ENCODE assay signal across 22 cellular contexts in genomic region chr2:113186421-113186820, GRCh38. TPM values are rescaled to one million over a fixed set of nuclear protein-coding genes. Genes with fewer than 3 reads are reported as not detected.
DNase-seq lines count a peak whose midpoint lies in the region; ATAC-seq and TF ChIP-seq lines count a peak whose summit lies in the region.
"Had no signal": no experiment of that assay in that cellular context is flagged by ENCODE, and none has a peak within 500 bp of the region (broad histone marks: within the 10 kb centered on the region; RNA-seq: fewer than 3 reads in every experiment).

No MANE protein-coding gene starts in this region.

- H3K27me3 ChIP-seq in CD4-positive, alpha-beta T cell (ENCODE audit: control insufficient read depth, insufficient read depth, low read length) = no peaks in the 10 kb centered on the region
- no peaks in the 10 kb centered on the region for H3K27me3 ChIP-seq in right cardiac atrium (ENCODE audit: control insufficient read depth, insufficient read depth)
- no peaks in the 10 kb centered on the region for H3K27me3 ChIP-seq in osteoblast (ENCODE audit: insufficient read depth, low read length)
- H3K27me3 ChIP-seq: cardiac muscle cell, heart left ventricle, MG63, pancreas, SJCRH30 had no signal

- no peak for TF ChIP-seq CTCF in CD14-positive monocyte (IDR thresholded peaks at IDR 0.05)
- no peak for TF ChIP-seq CTCF in CD4-positive, alpha-beta T cell (IDR thresholded peaks at IDR 0.05)
- TF ChIP-seq CTCF in osteoblast (IDR thresholded peaks at IDR 0.05; ENCODE audit: extremely low read depth, low read depth, low read length) = no peak

- H3K27ac ChIP-seq in CD4-positive, alpha-beta T cell (ENCODE audit: low read depth, low read length) = peak overlapping the region; percentile 21
- H3K27ac ChIP-seq in right cardiac atrium (ENCODE audit: low read length) (no peak overlapping the region), osteoblast (ENCODE audit: low read depth, low read length) (no peak overlapping the region)
- H3K27ac ChIP-seq: cardiac muscle cell, heart left ventricle, SJCRH30, thoracic aorta, VCaP had no signal

- H3K79me2 ChIP-seq in osteoblast (ENCODE audit: insufficient read depth, low read length) = no peaks in the 10 kb centered on the region

- no peaks in the 10 kb centered on the region for H3K27me3 Mint-ChIP-seq in CD14-positive monocyte (ENCODE audit: low read depth in 3 of 3)
- H3K27me3 Mint-ChIP-seq in CD4-positive, alpha-beta T cell = no peaks in the 10 kb centered on the region
- H3K27me3 Mint-ChIP-seq in activated T-helper 17 cell treated with anti-CD3 and anti-CD28 coated beads, Interleukin-2, amount 50 U/mL, for 72 hours = no peaks in the 10 kb centered on the region
- H3K27me3 Mint-ChIP-seq in naive thymus-derived CD8-positive, alpha-beta T cell = no peaks in the 10 kb centered on the region
- H3K27me3 Mint-ChIP-seq: naive B cell had no signal

- DNase-seq in CD14-positive monocyte (ENCODE audit: low spot score) (no peak), right cardiac atrium (no peak), osteoblast (ENCODE audit: insufficient read length, low spot score, missing footprints) (no peak)
- no peak for DNase-seq in CD4-positive, alpha-beta T cell
- no peak for DNase-seq in naive thymus-derived CD8-positive, alpha-beta T cell
- DNase-seq: activated CD4-positive, alpha-beta T cell treated with anti-CD3 and anti-CD28 coated beads, Interleukin-2, amount 50 U/mL, for 48 hours; dermis blood vessel endothelial cell; GF-D8; MG63; naive B cell; NCI-H1436 treated with DMSO at 0.1 percent for 48 hours; NCI-H526; pancreas; SJCRH30 had no signal

- no peak overlapping the region for H3K4me3 Mint-ChIP-seq in CD14-positive monocyte
- no peak overlapping the region for H3K4me3 Mint-ChIP-seq in CD4-positive, alpha-beta T cell
- peak overlapping the region; percentile 55 for H3K4me3 Mint-ChIP-seq in activated T-helper 17 cell treated with anti-CD3 and anti-CD28 coated beads, Interleukin-2, amount 50 U/mL, for 72 hours
- H3K4me3 Mint-ChIP-seq in naive thymus-derived CD8-positive, alpha-beta T cell = peak overlapping the region in 9 of 10 donors; percentile 3 to 60 (median 24)

- CTCF ChIA-PET in CD4-positive, alpha-beta T cell (lab: Charles Lee) = no interaction called here

- H3K9me3 ChIP-seq in CD4-positive, alpha-beta T cell (ENCODE audit: control insufficient read depth, low read length) = no peaks in the 10 kb centered on the region
- no peaks in the 10 kb centered on the region for H3K9me3 ChIP-seq in right cardiac atrium (ENCODE audit: control insufficient read depth, low read length)
- no peaks in the 10 kb centered on the region for H3K9me3 ChIP-seq in osteoblast (ENCODE audit: low read depth, low read length)
- H3K9me3 ChIP-seq: HAP-1, heart left ventricle, MG63, pancreas, SJCRH30, thoracic aorta had no signal

- 85% methylated on average over 5 of the region's 5 CpGs for WGBS in right cardiac atrium

- H3K4me1 ChIP-seq in right cardiac atrium (ENCODE audit: control insufficient read depth, insufficient read depth, low read length) = peaks cover 1% of the 10 kb centered on the region
- H3K4me1 ChIP-seq in osteoblast (ENCODE audit: insufficient read depth, low read length) = no peaks in the 10 kb centered on the region
- H3K4me1 ChIP-seq: HAP-1 had no signal

- H3K4me3 ChIP-seq in right cardiac atrium (ENCODE audit: low read length) (no peak overlapping the region), osteoblast (ENCODE audit: insufficient read depth, low read length) (no peak overlapping the region)
- H3K4me3 ChIP-seq: cardiac muscle cell, HAP-1, heart left ventricle, MG63, pancreas, SJCRH30, thoracic aorta had no signal

- peaks cover 82% of the 10 kb centered on the region for H3K4me1 Mint-ChIP-seq in CD14-positive monocyte
- peaks cover 77% of the 10 kb centered on the region for H3K4me1 Mint-ChIP-seq in CD4-positive, alpha-beta T cell (ENCODE audit: low read depth)
- H3K4me1 Mint-ChIP-seq in activated T-helper 17 cell treated with anti-CD3 and anti-CD28 coated beads, Interleukin-2, amount 50 U/mL, for 72 hours = peaks cover 40% of the 10 kb centered on the region
- H3K4me1 Mint-ChIP-seq in naive thymus-derived CD8-positive, alpha-beta T cell = peaks cover 37 to 88% (median 83%) of the 10 kb centered on the region in 4 donors

- intact Hi-C loops in CD14-positive monocyte (cut with micrococcal nuclease) = loop anchor here in 1 of 2 donors (5.0 kb wide), 1 partner anchor 44 kb away; no protein-coding TSS in a partner anchor
- intact Hi-C loops in CD4-positive, alpha-beta T cell (cut with DNase I, micrococcal nuclease) = no loop called here
- intact Hi-C loops in right cardiac atrium (cut with DNase I) = no loop called here

- no peak for ATAC-seq in CD4-positive, alpha-beta T cell (ENCODE audit: poor library complexity)
- no peak for ATAC-seq in activated T-helper 17 cell treated with anti-CD3 and anti-CD28 coated beads, Interleukin-2, amount 50 U/mL, for 72 hours (replicated peaks)
- ATAC-seq in naive thymus-derived CD8-positive, alpha-beta T cell = no peak
- ATAC-seq in HG02763 (IDR thresholded peaks at IDR 0.05; ENCODE audit: unreplicated experiment) (no peak), right cardiac atrium (no peak)

- no peaks in the 10 kb centered on the region for H3K36me3 ChIP-seq in osteoblast (ENCODE audit: insufficient read depth, low read length)
- H3K36me3 ChIP-seq: cardiac muscle cell, HAP-1, MG63, pancreas, SJCRH30, thoracic aorta had no signal

- no peaks in the 10 kb centered on the region for H4K20me1 ChIP-seq in osteoblast (ENCODE audit: insufficient read depth, low read length)

- peaks cover 63 to 75% of the 10 kb centered on the region in 2 donors for H3K36me3 Mint-ChIP-seq in CD14-positive monocyte
- peaks cover 90% of the 10 kb centered on the region for H3K36me3 Mint-ChIP-seq in CD4-positive, alpha-beta T cell (ENCODE audit: low read depth)
- peaks cover 100% of the 10 kb centered on the region for H3K36me3 Mint-ChIP-seq in activated T-helper 17 cell treated with anti-CD3 and anti-CD28 coated beads, Interleukin-2, amount 50 U/mL, for 72 hours (ENCODE audit: low read depth)
- peaks cover 3 to 90% (median 11%) of the 10 kb centered on the region in 3 donors for H3K36me3 Mint-ChIP-seq in naive thymus-derived CD8-positive, alpha-beta T cell

- peak overlapping the region; percentile 89 to 98 (median 96) for H3K27ac Mint-ChIP-seq in CD14-positive monocyte
- H3K27ac Mint-ChIP-seq in CD4-positive, alpha-beta T cell = peak overlapping the region; percentile 57
- peak overlapping the region; percentile 84 for H3K27ac Mint-ChIP-seq in activated T-helper 17 cell treated with anti-CD3 and anti-CD28 coated beads, Interleukin-2, amount 50 U/mL, for 72 hours
- H3K27ac Mint-ChIP-seq in naive thymus-derived CD8-positive, alpha-beta T cell = peak overlapping the region; percentile 26 to 92 (median 87)

- POLR2A ChIA-PET in CD4-positive, alpha-beta T cell (lab: Charles Lee) = interaction anchor here (2.1 kb wide), 1 partner anchor 12 kb away, joined by 11 read pairs; the partner anchor contains the start of gene PSD4
- POLR2A ChIA-PET in naive thymus-derived CD8-positive, alpha-beta T cell (lab: Charles Lee) = interaction anchor here (0.7 kb wide), 1 partner anchor 11 kb away, joined by 3 read pairs; no protein-coding TSS in a partner anchor

- no peak overlapping the region for H3K4me2 ChIP-seq in osteoblast (ENCODE audit: insufficient read depth, low read length)

- no peak overlapping the region for H2AFZ ChIP-seq in osteoblast (ENCODE audit: low read length)

- peaks cover 0 to 1% (median 0%) of the 10 kb centered on the region in 7 donors for H3K9me3 Mint-ChIP-seq in CD14-positive monocyte
- no peaks in the 10 kb centered on the region for H3K9me3 Mint-ChIP-seq in CD4-positive, alpha-beta T cell
- no peaks in the 10 kb centered on the region for H3K9me3 Mint-ChIP-seq in activated T-helper 17 cell treated with anti-CD3 and anti-CD28 coated beads, Interleukin-2, amount 50 U/mL, for 72 hours
- no peaks in the 10 kb centered on the region for H3K9me3 Mint-ChIP-seq in naive thymus-derived CD8-positive, alpha-beta T cell
- H3K9me3 Mint-ChIP-seq: naive B cell had no signal

RNA-seq across cellular contexts. Expression of gene PSD4, which starts 12.7 kb away (rescaled TPM):
- 10 to 100 TPM; 11.0 to 18.2 TPM for polyA plus RNA-seq in CD14-positive monocyte
- 100 to 1,000 TPM in 1 of 2 experiments, 10 to 100 TPM in 1; 96.5 to 101 TPM for total RNA-seq in CD4-positive, alpha-beta T cell
- 100 to 1,000 TPM; 300 to 503 TPM for total RNA-seq in activated T-helper 17 cell treated with anti-CD3 and anti-CD28 coated beads, Interleukin-2, amount 50 U/mL, for 72 hours
- 100 to 1,000 TPM; 118 to 124 TPM for total RNA-seq in naive thymus-derived CD8-positive, alpha-beta T cell
- polyA plus RNA-seq in naive thymus-derived CD8-positive, alpha-beta T cell = 10 to 100 TPM; 22.8 to 44.1 (median 29.9) TPM
- total RNA-seq in right cardiac atrium = 1 to 10 TPM; 2.0 to 4.0 (median 3.3) TPM
- polyA plus RNA-seq in right cardiac atrium = 1.0 TPM
- 1.2 and 1.8 TPM in 2 replicates for total RNA-seq in osteoblast

RNA-seq across cellular contexts. Expression of gene IL1RN, which starts 59.0 kb away (rescaled TPM):
- 100 to 1,000 TPM in 1 of 2 donors, 10 to 100 TPM in 1; 92.0 to 109 TPM for polyA plus RNA-seq in CD14-positive monocyte
- under 1 TPM; 0.31 to 0.58 TPM for total RNA-seq in CD4-positive, alpha-beta T cell
- total RNA-seq in activated T-helper 17 cell treated with anti-CD3 and anti-CD28 coated beads, Interleukin-2, amount 50 U/mL, for 72 hours = 10 to 100 TPM; 12.8 to 32.8 TPM
- total RNA-seq in naive thymus-derived CD8-positive, alpha-beta T cell = 1 to 10 TPM in 1 of 2 experiments, not detected in 1; 1.2 TPM
- not detected for polyA plus RNA-seq in naive thymus-derived CD8-positive, alpha-beta T cell
- total RNA-seq in right cardiac atrium = 1 to 10 TPM in 1 of 4 donors, under 1 TPM in 3; 0.45 to 1.1 (median 0.78) TPM
- 0.54 TPM for polyA plus RNA-seq in right cardiac atrium
- total RNA-seq in osteoblast = not detected in 2 replicates
- total RNA-seq: cardiac muscle cell, endothelial cell of umbilical vein, SJCRH30 had no signal
- polyA plus RNA-seq: cardiac muscle cell, endothelial cell of umbilical vein had no signal

Comparison
In these comparisons a context has a peak if more than half of its experiments do, and no peak if none do; other contexts are left out.
1. H3K4me3 Mint-ChIP-seq: peak in activated T-helper 17 cell treated with anti-CD3 and anti-CD28 coated beads, Interleukin-2, amount 50 U/mL, for 72 hours (single experiment) and naive thymus-derived CD8-positive, alpha-beta T cell (9 of 10); none in CD14-positive monocyte (0 of 2) and CD4-positive, alpha-beta T cell (single experiment).
2. RNA of gene PSD4, which starts 12.7 kb away (total RNA-seq): 300 to 503 TPM in activated T-helper 17 cell treated with anti-CD3 and anti-CD28 coated beads, Interleukin-2, amount 50 U/mL, for 72 hours, 118 to 124 TPM in naive thymus-derived CD8-positive, alpha-beta T cell and 96.5 to 101 TPM in CD4-positive, alpha-beta T cell; 2.0 to 4.0 TPM in right cardiac atrium and 1.2 to 1.8 TPM in osteoblast; every median in the first group is over 10 times any median in the second.
3. RNA of gene IL1RN, which starts 59.0 kb away (total RNA-seq): 12.8 to 32.8 TPM in activated T-helper 17 cell treated with anti-CD3 and anti-CD28 coated beads, Interleukin-2, amount 50 U/mL, for 72 hours; 1.2 TPM in naive thymus-derived CD8-positive, alpha-beta T cell, 0.45 to 1.1 TPM in right cardiac atrium, 0.31 to 0.58 TPM in CD4-positive, alpha-beta T cell and not detected in osteoblast; every median in the first group is over 4 times any median in the second.
4. Peak in every context shown above with its lines, with median percentiles within 50 percentile points of each other: H3K27ac Mint-ChIP-seq.